In the genomic region with DNA sequence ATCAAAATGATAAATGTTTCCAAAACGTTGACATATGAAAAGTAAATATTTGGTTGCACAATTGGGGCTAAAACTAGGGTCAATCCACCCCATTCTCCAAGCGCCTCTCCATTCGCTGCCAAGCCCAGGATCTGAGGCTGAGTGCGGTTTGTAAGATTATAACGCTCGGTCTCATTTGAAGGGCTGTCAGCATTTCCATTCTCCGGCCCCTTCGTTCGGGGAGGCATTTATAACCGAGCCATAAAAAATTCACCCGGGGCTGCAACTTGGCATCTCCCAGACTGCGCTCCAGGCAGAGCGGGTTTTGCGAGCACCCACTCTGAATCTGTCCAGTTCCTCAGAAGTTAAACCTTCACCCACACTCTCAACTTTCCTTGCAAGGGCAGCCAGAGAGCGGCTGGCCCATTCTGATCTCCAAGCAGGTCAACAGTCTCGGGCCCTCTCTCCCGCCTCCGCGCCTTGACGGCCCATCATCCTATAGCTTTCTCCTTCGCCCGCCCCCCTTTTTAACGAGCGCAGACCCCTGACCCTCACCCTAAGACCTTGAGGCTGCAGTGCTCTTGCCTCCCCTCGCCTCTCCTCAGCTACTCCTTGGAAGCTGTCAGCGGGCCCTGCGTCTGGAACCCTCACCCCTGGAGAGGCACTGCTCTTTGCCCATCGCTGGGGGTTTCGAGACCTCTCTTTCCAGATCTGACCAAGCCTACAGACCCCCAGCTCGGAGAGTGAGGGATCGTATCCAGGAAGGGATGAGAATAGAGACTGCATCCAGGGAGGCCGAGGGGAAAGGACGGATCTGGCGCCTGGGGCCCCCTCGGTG, we compare ENCODE assay signal across 8 cellular contexts. TPM values are rescaled to one million over a fixed set of nuclear protein-coding genes. Genes with fewer than 3 reads are reported as not detected.
DNase-seq lines count a peak whose midpoint lies in the region; ATAC-seq, FAIRE-seq and TF ChIP-seq lines count a peak whose summit lies in the region.
"Had no signal": no experiment of that assay in that cellular context is flagged by ENCODE, and none has a peak within 500 bp of the region (broad histone marks: within the 10 kb centered on the region; RNA-seq: fewer than 3 reads in every experiment).

No MANE protein-coding gene starts in this region.

- intact Hi-C loops in Panc1 (cut with micrococcal nuclease; ENCODE audit: unreplicated experiment) (loop anchor here (5.0 kb wide), 1 partner anchor 247 kb away; no protein-coding TSS in a partner anchor), HepG2 (cut with micrococcal nuclease; ENCODE audit: unreplicated experiment) (loop anchor here (5.0 kb wide), 1 partner anchor 298 kb away; no protein-coding TSS in a partner anchor)
- intact Hi-C loops in CD4-positive, alpha-beta T cell (cut with DNase I, micrococcal nuclease), result loop anchor here in 1 of 2 experiments (5.0 kb wide), 2 partner anchors 623 to 1033 kb away; no protein-coding TSS in a partner anchor

- in situ Hi-C loops in Panc1 (cut with HindIII; ENCODE audit: low pct_unique_long_range_greater_than_20kb, low sequenced_read_pairs) (no loop called here), HepG2 (cut with HindIII; ENCODE audit: extremely low pct_ligation_motif_present, low pct_unique_long_range_greater_than_20kb) (loop anchor here (5.0 to 10.0 kb wide), 2 partner anchors 313 to 625 kb away; no protein-coding TSS in a partner anchor)

- no peak overlapping the region for H3K4me3 Mint-ChIP-seq in CD4-positive, alpha-beta T cell

- no peak for TF ChIP-seq RAD21 in HepG2 (CRISPR knock-in tag; IDR thresholded peaks at IDR 0.05)

- TF ChIP-seq CTCF in Panc1 (IDR thresholded peaks at IDR 0.05), result no peak
- TF ChIP-seq CTCF in upper lobe of left lung (IDR thresholded peaks at IDR 0.05), result no peak
- TF ChIP-seq CTCF in HepG2 (CRISPR knock-in tag; IDR thresholded peaks at IDR 0.05), result no peak
- no peak for TF ChIP-seq CTCF in CD4-positive, alpha-beta T cell (IDR thresholded peaks at IDR 0.05)

- H4K20me1 ChIP-seq in HepG2 (ENCODE audit: insufficient read depth, low read length), result no peaks in the 10 kb centered on the region

- H3K9me3 Mint-ChIP-seq in CD4-positive, alpha-beta T cell, result no peaks in the 10 kb centered on the region

- H3K36me3 Mint-ChIP-seq in CD4-positive, alpha-beta T cell (ENCODE audit: low read depth), result no peaks in the 10 kb centered on the region

- peaks cover 21% of the 10 kb centered on the region for H3K4me1 ChIP-seq in Panc1 (ENCODE audit: control insufficient read depth, insufficient read depth, low read length)
- peaks cover 0 to 3% of the 10 kb centered on the region in 2 donors for H3K4me1 ChIP-seq in esophagus (ENCODE audit: control insufficient read depth in 2 of 2, insufficient read depth in 2 of 2, low read length in 1 of 2)
- H3K4me1 ChIP-seq in mucosa of stomach (ENCODE audit: control insufficient read depth, insufficient read depth, low read length), result peaks cover 7% of the 10 kb centered on the region
- peaks cover 0 to 15% (median 3%) of the 10 kb centered on the region in 4 donors for H3K4me1 ChIP-seq in upper lobe of left lung
- no peaks in the 10 kb centered on the region for H3K4me1 ChIP-seq in HepG2 (ENCODE audit: insufficient read depth, low read length)

- no peak overlapping the region for H3K4me2 ChIP-seq in HepG2 (ENCODE audit: low read depth, low read length)

- 7 to 9% methylated on average over 35 of the region's 35 CpGs for WGBS in esophagus, 2 donors
- WGBS in upper lobe of left lung, 2 donors, result 10 to 14% methylated on average over 31 to 35 of the region's 35 CpGs
- 48% methylated on average over 26 of the region's 35 CpGs for WGBS in HepG2 (ENCODE audit: low lambda C conversion rate)

- H3K27me3 ChIP-seq in Panc1 (ENCODE audit: control insufficient read depth, insufficient read depth, low read length) (no peaks in the 10 kb centered on the region), esophagus (ENCODE audit: control insufficient read depth in 1 of 2, insufficient read depth in 2 of 2, low read length in 2 of 2) (no peaks in the 10 kb centered on the region), mucosa of stomach (ENCODE audit: control insufficient read depth, insufficient read depth, low read length) (peaks cover 35% of the 10 kb centered on the region), upper lobe of left lung (peaks cover 0 to 16% (median 4%) of the 10 kb centered on the region in 4 donors), HepG2 (ENCODE audit: control insufficient read depth in 1 of 2, insufficient read depth in 2 of 2, low read length in 2 of 2) (peaks cover 2 to 28% of the 10 kb centered on the region in 2 experiments; a peak in 4 of 5 replicates)
- H3K27me3 ChIP-seq in CD4-positive, alpha-beta T cell (ENCODE audit: control insufficient read depth, insufficient read depth, low read length), result peaks cover 37% of the 10 kb centered on the region

- no TSS peak for BruUV-seq in Panc1 (replicated peaks; lab: Mats Ljungman, UMichigan)
- BruUV-seq in HepG2 (replicated peaks; lab: Mats Ljungman, UMichigan), result no TSS peak

- H3K4me3 ChIP-seq in Panc1 (ENCODE audit: low read depth in 2 of 2, low read length in 2 of 2) (peak overlapping the region; percentile 57 to 68), esophagus (ENCODE audit: low read depth in 1 of 2, low read length in 2 of 2) (peak overlapping the region; percentile 48 to 58), mucosa of stomach (ENCODE audit: low read length) (peak overlapping the region; percentile 11), upper lobe of left lung (peak overlapping the region; percentile 10 to 51 (median 46)), HepG2 (replicated peaks in 1 of 3; ENCODE audit: insufficient read depth in 1 of 3, low read depth in 2 of 3, low read length in 3 of 3) (no peak overlapping the region)

- H3K27ac ChIP-seq in Panc1 (ENCODE audit: low read length) (peak overlapping the region; percentile 58; the same call in 1 of the 2 replicates), esophagus (ENCODE audit: low read depth in 2 of 2, low read length in 1 of 2) (peak overlapping the region; percentile 47 to 58), upper lobe of left lung (peak overlapping the region; percentile 70 to 85 (median 80)), HepG2 (ENCODE audit: extremely low read length, insufficient read depth, low read length) (no peak overlapping the region)
- no peak overlapping the region for H3K27ac ChIP-seq in CD4-positive, alpha-beta T cell (ENCODE audit: low read depth, low read length)

- POLR2A ChIA-PET in Panc1 (lab: Charles Lee), result no interaction called here
- POLR2A ChIA-PET in HepG2 (lab: Yijun Ruan, JAX), result no interaction called here
- POLR2A ChIA-PET in CD4-positive, alpha-beta T cell (lab: Charles Lee), result no interaction called here

- CTCF ChIA-PET in Panc1 (lab: Charles Lee) (no interaction called here), HepG2 (lab: Yijun Ruan, JAX; ENCODE audit: low intra/inter-chr PET ratio, low total read pairs) (no interaction called here)
- CTCF ChIA-PET in CD4-positive, alpha-beta T cell (lab: Charles Lee), result no interaction called here

- H3K9ac ChIP-seq in mucosa of stomach (ENCODE audit: low read length), result no peak overlapping the region
- no peak overlapping the region for H3K9ac ChIP-seq in HepG2 (ENCODE audit: insufficient read depth, low read depth, low read length)

- H3K9me3 ChIP-seq in Panc1 (ENCODE audit: control insufficient read depth, insufficient read depth, low read depth, low read length) (no peaks in the 10 kb centered on the region), esophagus (ENCODE audit: control insufficient read depth in 2 of 2, insufficient read depth in 1 of 2, low read depth in 1 of 2, low read length in 1 of 2) (no peaks in the 10 kb centered on the region), mucosa of stomach (ENCODE audit: control insufficient read depth, low read length) (no peaks in the 10 kb centered on the region), upper lobe of left lung (no peaks in the 10 kb centered on the region), HepG2 (ENCODE audit: low read length) (no peaks in the 10 kb centered on the region)
- H3K9me3 ChIP-seq in CD4-positive, alpha-beta T cell (ENCODE audit: control insufficient read depth, low read length), result no peaks in the 10 kb centered on the region

- ATAC-seq in Panc1 (no peak), upper lobe of left lung (ENCODE audit: low FRiP score in 2 of 2) (no peak), HepG2 (no peak)
- ATAC-seq in CD4-positive, alpha-beta T cell (ENCODE audit: poor library complexity), result no peak

- no peaks in the 10 kb centered on the region for H3K79me2 ChIP-seq in HepG2 (ENCODE audit: insufficient read depth, low read length)

- TF ChIP-seq POLR2A in upper lobe of left lung (IDR thresholded peaks at IDR 0.05) (no peak), HepG2 (IDR thresholded peaks at IDR 0.05; ENCODE audit: insufficient read depth in 1 of 2, low read depth in 2 of 2, low read length in 2 of 2) (no peak)

- no peak for TF ChIP-seq EP300 in upper lobe of left lung (IDR thresholded peaks at IDR 0.05)
- no peak for TF ChIP-seq EP300 in HepG2 (IDR thresholded peaks at IDR 0.05; ENCODE audit: low read depth in 2 of 2, low read length in 2 of 2)
- TF ChIP-seq EP300 in HepG2 (CRISPR knock-in tag; IDR thresholded peaks at IDR 0.05; ENCODE audit: borderline replicate concordance), result no peak

- peaks cover 9% of the 10 kb centered on the region for H3K4me1 Mint-ChIP-seq in CD4-positive, alpha-beta T cell (ENCODE audit: low read depth)

- H3K36me3 ChIP-seq in Panc1 (ENCODE audit: control insufficient read depth, insufficient read depth, low read length) (no peaks in the 10 kb centered on the region), esophagus (ENCODE audit: control insufficient read depth in 2 of 2, insufficient read depth in 2 of 2, low read length in 1 of 2) (no peaks in the 10 kb centered on the region), mucosa of stomach (ENCODE audit: control insufficient read depth, insufficient read depth, low read length) (no peaks in the 10 kb centered on the region), upper lobe of left lung (no peaks in the 10 kb centered on the region), HepG2 (replicated peaks in 1 of 2; ENCODE audit: control insufficient read depth in 1 of 2, insufficient read depth in 2 of 2, low read length in 2 of 2) (no peaks in the 10 kb centered on the region)

- no peak for FAIRE-seq in HepG2 (lab: Jason Lieb, UNC)

- no peak overlapping the region for H3K27ac Mint-ChIP-seq in CD4-positive, alpha-beta T cell

- peaks cover 64% of the 10 kb centered on the region for H3K27me3 Mint-ChIP-seq in CD4-positive, alpha-beta T cell

- no peak overlapping the region for H2AFZ ChIP-seq in HepG2 (ENCODE audit: low read length)

- DNase-seq in Panc1 (ENCODE audit: low read depth, low spot score) (no peak), upper lobe of left lung (no peak), HepG2 (ENCODE audit: low spot score) (no peak)
- DNase-seq in activated naive CD4-positive, alpha-beta T cell treated with anti-CD3 and anti-CD28 coated beads, Interleukin-2, amount 50 U/mL, for 16 hours, result no peak
- no peak for DNase-seq in CD4-positive, alpha-beta T cell
- DNase-seq: NCI-H510A had no signal

RNA-seq across cellular contexts. Expression of gene SLIT3, which starts 1.1 kb away (rescaled TPM):
- total RNA-seq in Panc1 (2021; ENCODE audit: unreplicated experiment), result 26.4 TPM
- 30.5 TPM for polyA plus RNA-seq in Panc1 (2012; ENCODE audit: insufficient read length)
- polyA plus RNA-seq in esophagus, result 1 to 10 TPM in 1 of 2 donors, under 1 TPM in 1; 0.53 to 2.0 TPM
- 10 to 100 TPM; 10.8 to 57.3 (median 32.2) TPM for total RNA-seq in upper lobe of left lung
- total RNA-seq in HepG2 (2016; rRNA removed; fragmentation: Illumina TruSeq; extraction: Trizol), result not detected in 2 replicates
- total RNA-seq in HepG2 (2016; cell fraction: cytosol; rRNA removed; fragmentation: Illumina TruSeq; extraction: Trizol; ENCODE audit: low read depth), result not detected in 2 replicates
- not detected in 2 replicates for total RNA-seq in HepG2 (2016; cell fraction: insoluble cytoplasmic fraction; rRNA removed; fragmentation: Illumina TruSeq; extraction: Trizol)
- not detected in 2 replicates for total RNA-seq in HepG2 (2016; cell fraction: membrane; rRNA removed; fragmentation: Illumina TruSeq; extraction: Trizol)
- not detected in 2 replicates for total RNA-seq in HepG2 (2016; cell fraction: nucleus; rRNA removed; fragmentation: Illumina TruSeq; extraction: Trizol)
- 0.04 TPM in 1 of 2 replicates, not detected in the other for polyA plus RNA-seq in HepG2 (2011; rRNA removed)
- 0.01 and 0.08 TPM in 2 replicates for polyA plus RNA-seq in HepG2 (2011; cell fraction: cytosol; rRNA removed)
- 0.29 and 0.50 TPM in 2 replicates for polyA plus RNA-seq in HepG2 (2011; cell fraction: nucleus; rRNA removed)
- polyA plus RNA-seq in HepG2 (2012), result not detected in 2 replicates
- polyA plus RNA-seq in HepG2 (2016; cell fraction: cytosol; fragmentation: Illumina TruSeq; extraction: Trizol; ENCODE audit: low read depth), result 0.01 TPM in 1 of 2 replicates, not detected in the other
- not detected in 2 replicates for polyA plus RNA-seq in HepG2 (2016; cell fraction: insoluble cytoplasmic fraction; fragmentation: Illumina TruSeq; extraction: Trizol; ENCODE audit: low read depth)
- not detected in 2 replicates for polyA plus RNA-seq in HepG2 (2016; cell fraction: membrane; fragmentation: Illumina TruSeq; extraction: Trizol; ENCODE audit: low read depth)
- not detected in 2 replicates for polyA plus RNA-seq in HepG2 (2016; cell fraction: nucleus; fragmentation: Illumina TruSeq; extraction: Trizol; ENCODE audit: insufficient read depth, low read depth)
- polyA minus RNA-seq in HepG2 (2011; rRNA and poly(A)+ RNA removed; ENCODE audit: low replicate concordance), result 0.07 TPM in 1 of 2 replicates, not detected in the other
- polyA minus RNA-seq in HepG2 (2011; cell fraction: cytosol; rRNA and poly(A)+ RNA removed), result not detected in 2 replicates
- polyA minus RNA-seq in HepG2 (2011; cell fraction: nucleus; rRNA and poly(A)+ RNA removed), result not detected in 2 replicates
- not detected for total RNA-seq in CD4-positive, alpha-beta T cell

Comparison
In these comparisons a context has a peak if more than half of its experiments do, and no peak if none do; other contexts are left out.
1. H3K27ac ChIP-seq: peak in Panc1 (single experiment), esophagus (2 of 2) and upper lobe of left lung (4 of 4); none in HepG2 (single experiment) and CD4-positive, alpha-beta T cell (single experiment).
2. H3K4me3 ChIP-seq: peak in Panc1 (2 of 2), esophagus (2 of 2), mucosa of stomach (single experiment) and upper lobe of left lung (4 of 4); none in HepG2 (0 of 3).
3. RNA of gene SLIT3, which starts 1.1 kb away (total RNA-seq): 10.8 to 57.3 TPM in upper lobe of left lung and 26.4 TPM in Panc1 (single experiment); not detected in CD4-positive, alpha-beta T cell and not detected in HepG2; every median in the first group is over 10 times any median in the second.